ENCODE assay signal across 32 cellular contexts in the genomic region with DNA sequence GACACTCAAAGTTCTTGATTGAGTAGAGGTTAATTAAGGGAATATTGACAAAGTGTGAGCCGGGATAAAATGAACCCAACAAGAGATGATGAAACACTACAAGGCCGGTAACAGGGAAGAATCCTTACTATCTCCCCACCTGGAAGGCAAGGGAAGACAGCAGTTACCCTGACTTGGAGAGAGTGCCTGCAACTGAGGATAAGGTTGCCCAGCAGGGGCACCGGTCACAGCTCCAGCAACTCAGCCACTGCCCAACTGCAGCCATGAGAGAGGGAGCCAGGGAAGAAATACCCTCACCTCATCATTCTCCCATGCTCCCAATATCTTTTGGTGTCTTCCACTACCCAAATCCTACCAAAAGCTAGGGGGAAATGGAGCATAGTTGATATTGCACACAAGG.
"Had no signal": no experiment of that assay in that cellular context is flagged by ENCODE, and none has a peak within 500 bp of the region (broad histone marks: within the 10 kb centered on the region; RNA-seq: fewer than 3 reads in every experiment).

No MANE protein-coding gene starts in this region.

- DNase-seq: activated CD4-positive, alpha-beta memory T cell treated with anti-CD3 and anti-CD28 coated beads for 36 hours; activated CD4-positive, alpha-beta T cell treated with anti-CD3 and anti-CD28 coated beads for 36 hours; activated CD4-positive, alpha-beta T cell treated with anti-CD3 and anti-CD28 coated beads, Interleukin-2, amount 10 ng/mL, durations not matched to agents 24 days and 14 days; activated CD4-positive, CD25-positive, alpha-beta regulatory T cell; activated CD4-positive, CD25-positive, alpha-beta regulatory T cell treated with anti-CD3 and anti-CD28 coated beads, Interleukin-2, amount 50 U/mL, for 72 hours; activated CD8-positive, alpha-beta memory T cell treated with anti-CD3 and anti-CD28 coated beads, Interleukin-2, amount 10 ng/mL, durations not matched to agents 7 days and 5 days; activated CD8-positive, alpha-beta memory T cell treated with anti-CD3 and anti-CD28 coated beads, Interleukin-2, amount 50 U/mL, for 4 hours; activated CD8-positive, alpha-beta T cell treated with anti-CD3 and anti-CD28 coated beads, Interleukin-2, amount 10 ng/mL, durations not matched to agents 7 days and 5 days; activated effector memory CD4-positive, alpha-beta T cell treated with anti-CD3 and anti-CD28 coated beads, Interleukin-2, amount 50 U/mL, for 16 hours; activated naive CD4-positive, alpha-beta T cell treated with anti-CD3 and anti-CD28 coated beads for 36 hours; activated naive CD8-positive, alpha-beta T cell treated with anti-CD3 and anti-CD28 coated beads for 36 hours; activated naive CD8-positive, alpha-beta T cell treated with anti-CD3 and anti-CD28 coated beads, Interleukin-2, amount 50 U/mL, for 24 hours; activated T-cell treated with anti-CD3 and anti-CD28 coated beads, Interleukin-2, amount 50 U/mL, for 1 hour; activated T-cell treated with anti-CD3 and anti-CD28 coated beads, Interleukin-2, amount 50 U/mL, for 48 hours; adrenal gland; amygdala; aorta; body of pancreas; caudate nucleus; cortex of kidney; dermis blood vessel endothelial cell; effector CD4-positive, alpha-beta T cell; esophagus squamous epithelium; heart left ventricle; T-helper 1 cell; T-helper 17 cell; T1000; WERI-Rb-1 had no signal

- H3K36me3 ChIP-seq: adrenal gland, esophagus squamous epithelium, heart left ventricle, WERI-Rb-1 had no signal

- H3K27me3 Mint-ChIP-seq: activated CD4-positive, alpha-beta memory T cell treated with anti-CD3 and anti-CD28 coated beads for 36 hours; activated CD4-positive, alpha-beta T cell treated with anti-CD3 and anti-CD28 coated beads for 36 hours; activated CD4-positive, alpha-beta T cell treated with anti-CD3 and anti-CD28 coated beads, Interleukin-2, amount 10 ng/mL, durations not matched to agents 24 days and 14 days; activated CD8-positive, alpha-beta memory T cell treated with anti-CD3 and anti-CD28 coated beads, Interleukin-2, amount 10 ng/mL, durations not matched to agents 7 days and 5 days; activated naive CD4-positive, alpha-beta T cell treated with anti-CD3 and anti-CD28 coated beads, Interleukin-2, amount 50 U/mL, for 24 hours; activated naive CD8-positive, alpha-beta T cell treated with anti-CD3 and anti-CD28 coated beads for 36 hours; activated naive CD8-positive, alpha-beta T cell treated with anti-CD3 and anti-CD28 coated beads, Interleukin-2, amount 50 U/mL, for 24 hours; T-helper 17 cell had no signal

- H3K27ac ChIP-seq: adrenal gland, body of pancreas, esophagus squamous epithelium, heart left ventricle, WERI-Rb-1 had no signal

- H3K4me1 ChIP-seq: adrenal gland, body of pancreas, esophagus squamous epithelium, heart left ventricle had no signal

- H3K27me3 ChIP-seq: adrenal gland, body of pancreas, esophagus squamous epithelium, heart left ventricle had no signal

- H3K36me3 Mint-ChIP-seq: activated CD4-positive, alpha-beta memory T cell treated with anti-CD3 and anti-CD28 coated beads for 36 hours; activated CD8-positive, alpha-beta memory T cell treated with anti-CD3 and anti-CD28 coated beads, Interleukin-2, amount 10 ng/mL, durations not matched to agents 7 days and 5 days; activated naive CD4-positive, alpha-beta T cell treated with anti-CD3 and anti-CD28 coated beads, Interleukin-2, amount 50 U/mL, for 24 hours; activated naive CD8-positive, alpha-beta T cell treated with anti-CD3 and anti-CD28 coated beads for 36 hours had no signal

- H3K4me3 ChIP-seq: adrenal gland, body of pancreas, esophagus squamous epithelium, heart left ventricle had no signal

- H3K4me1 Mint-ChIP-seq: activated CD4-positive, alpha-beta T cell treated with anti-CD3 and anti-CD28 coated beads for 36 hours; activated CD4-positive, alpha-beta T cell treated with anti-CD3 and anti-CD28 coated beads, Interleukin-2, amount 10 ng/mL, durations not matched to agents 24 days and 14 days; activated CD8-positive, alpha-beta memory T cell treated with anti-CD3 and anti-CD28 coated beads, Interleukin-2, amount 10 ng/mL, durations not matched to agents 7 days and 5 days; activated naive CD4-positive, alpha-beta T cell treated with anti-CD3 and anti-CD28 coated beads, Interleukin-2, amount 50 U/mL, for 24 hours; activated naive CD8-positive, alpha-beta T cell treated with anti-CD3 and anti-CD28 coated beads for 36 hours; activated naive CD8-positive, alpha-beta T cell treated with anti-CD3 and anti-CD28 coated beads, Interleukin-2, amount 50 U/mL, for 24 hours; T-helper 17 cell had no signal

- H3K4me3 Mint-ChIP-seq: activated CD4-positive, alpha-beta memory T cell treated with anti-CD3 and anti-CD28 coated beads for 36 hours; activated CD4-positive, alpha-beta T cell treated with anti-CD3 and anti-CD28 coated beads for 36 hours; activated CD4-positive, alpha-beta T cell treated with anti-CD3 and anti-CD28 coated beads, Interleukin-2, amount 10 ng/mL, durations not matched to agents 24 days and 14 days; activated CD8-positive, alpha-beta memory T cell treated with anti-CD3 and anti-CD28 coated beads, Interleukin-2, amount 10 ng/mL, durations not matched to agents 7 days and 5 days; activated CD8-positive, alpha-beta T cell treated with anti-CD3 and anti-CD28 coated beads, Interleukin-2, amount 10 ng/mL, durations not matched to agents 7 days and 5 days; activated naive CD4-positive, alpha-beta T cell treated with anti-CD3 and anti-CD28 coated beads for 36 hours; activated naive CD4-positive, alpha-beta T cell treated with anti-CD3 and anti-CD28 coated beads, Interleukin-2, amount 50 U/mL, for 24 hours; activated naive CD8-positive, alpha-beta T cell treated with anti-CD3 and anti-CD28 coated beads for 36 hours; activated naive CD8-positive, alpha-beta T cell treated with anti-CD3 and anti-CD28 coated beads, Interleukin-2, amount 50 U/mL, for 24 hours; activated T-helper 1 cell treated with anti-CD3 and anti-CD28 coated beads, Interleukin-12 subunit alpha, Interleukin-12 subunit beta, Interleukin-2, Interleukin-4 antibody, amounts not matched to agents 30 ng/mL and 10 ng/mL and 1 ng/mL, durations not matched to agents 14 hours and 24 hours and 36 hours; T-helper 17 cell; T-helper 2 cell treated with Interferon-gamma antibody and Interleukin-4, amounts not matched to agents 5 μg/mL and 100 μg/mL, for 36 hours had no signal

- H3K9me3 Mint-ChIP-seq: activated naive CD4-positive, alpha-beta T cell treated with anti-CD3 and anti-CD28 coated beads for 36 hours had no signal

- H3K9me3 ChIP-seq: adrenal gland, body of pancreas, heart left ventricle had no signal

- H3K27ac Mint-ChIP-seq: activated CD4-positive, alpha-beta memory T cell treated with anti-CD3 and anti-CD28 coated beads for 36 hours; activated CD4-positive, alpha-beta T cell treated with anti-CD3 and anti-CD28 coated beads for 36 hours; activated CD4-positive, alpha-beta T cell treated with anti-CD3 and anti-CD28 coated beads, Interleukin-2, amount 10 ng/mL, durations not matched to agents 24 days and 14 days; activated CD8-positive, alpha-beta memory T cell treated with anti-CD3 and anti-CD28 coated beads, Interleukin-2, amount 10 ng/mL, durations not matched to agents 7 days and 5 days; activated CD8-positive, alpha-beta T cell treated with anti-CD3 and anti-CD28 coated beads, Interleukin-2, amount 10 ng/mL, durations not matched to agents 7 days and 5 days; activated naive CD4-positive, alpha-beta T cell treated with anti-CD3 and anti-CD28 coated beads for 36 hours; activated naive CD4-positive, alpha-beta T cell treated with anti-CD3 and anti-CD28 coated beads, Interleukin-2, amount 50 U/mL, for 24 hours; activated naive CD8-positive, alpha-beta T cell treated with anti-CD3 and anti-CD28 coated beads for 36 hours; activated naive CD8-positive, alpha-beta T cell treated with anti-CD3 and anti-CD28 coated beads, Interleukin-2, amount 50 U/mL, for 24 hours; activated T-helper 1 cell treated with anti-CD3 and anti-CD28 coated beads, Interleukin-12 subunit alpha, Interleukin-12 subunit beta, Interleukin-2, Interleukin-4 antibody, amounts not matched to agents 30 ng/mL and 10 ng/mL and 1 ng/mL, durations not matched to agents 14 hours and 24 hours and 36 hours; activated T-helper 2 cell treated with anti-CD3 and anti-CD28 coated beads, Interferon-gamma antibody, Interleukin-2, Interleukin-4, amounts not matched to agents 10 μg/mL and 5 μg/mL and 100 μg/mL, durations not matched to agents 14 hours and 24 hours and 36 hours; T-helper 17 cell; T-helper 2 cell treated with Interferon-gamma antibody and Interleukin-4, amounts not matched to agents 5 μg/mL and 100 μg/mL, for 36 hours had no signal

- ATAC-seq: activated CD4-positive, alpha-beta T cell treated with anti-CD3 and anti-CD28 coated beads for 36 hours; activated CD8-positive, alpha-beta memory T cell treated with anti-CD3 and anti-CD28 coated beads, Interleukin-2, amount 10 ng/mL, durations not matched to agents 7 days and 5 days; activated CD8-positive, alpha-beta T cell treated with anti-CD3 and anti-CD28 coated beads, Interleukin-2, amount 10 ng/mL, durations not matched to agents 7 days and 5 days; activated naive CD8-positive, alpha-beta T cell treated with anti-CD3 and anti-CD28 coated beads, Interleukin-2, amount 50 U/mL, for 24 hours; body of pancreas; heart left ventricle; T-helper 17 cell had no signal
